In the genomic region with DNA sequence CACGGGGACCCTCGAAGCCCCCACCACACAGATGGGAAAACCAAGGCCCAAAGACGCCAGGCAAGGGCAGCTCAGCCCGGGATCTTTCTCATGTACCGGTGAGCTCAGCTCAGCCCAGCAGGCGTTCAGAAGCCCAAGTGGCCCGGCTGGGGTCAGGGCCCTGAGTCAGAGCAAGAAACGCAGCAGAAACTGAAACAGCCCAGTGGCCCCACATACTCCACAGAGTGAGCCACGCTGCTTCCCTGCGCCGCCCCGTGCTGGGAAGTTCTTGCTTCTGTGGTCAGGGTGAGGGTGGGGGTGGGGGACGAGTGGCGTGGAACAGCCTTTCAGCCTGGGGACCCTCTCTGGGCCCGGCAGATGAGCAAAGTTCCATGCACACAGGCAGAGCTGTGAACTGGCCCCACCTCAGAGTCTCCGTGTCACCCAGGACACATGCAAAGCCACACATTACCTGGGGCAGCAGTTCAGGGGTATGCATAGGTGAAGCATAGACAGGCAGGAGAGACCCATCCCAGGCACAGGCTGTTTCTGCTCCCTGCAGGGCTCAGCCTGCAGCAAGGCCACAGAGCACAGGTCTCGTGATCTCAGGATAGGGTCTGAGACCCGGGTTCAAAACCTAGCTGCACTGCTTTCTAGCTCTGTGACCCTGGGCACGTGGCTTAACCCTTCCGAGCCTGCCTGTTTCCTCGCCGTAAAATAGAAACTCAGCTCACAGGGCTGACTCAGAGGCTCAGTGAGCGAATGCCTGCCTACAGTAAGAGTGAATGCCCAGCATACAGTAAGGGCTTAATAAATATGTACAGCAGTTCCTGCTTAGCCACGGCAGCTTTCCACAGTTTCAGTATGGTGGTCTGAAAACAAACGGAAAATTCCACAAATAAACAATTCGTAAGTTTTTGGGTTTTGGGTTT, we compare ENCODE assay signal across 2 cellular contexts.
TF ChIP-seq lines count a peak whose summit lies in the region.

No MANE protein-coding gene starts in this region.

TF ChIP-seq in HEK293, 187 proteins besides CTCF, POLR2A, EP300 and RAD21 (continued from another document):
- TF ChIP-seq ATF2 (tag by site-specific recombination; IDR thresholded peaks at IDR 0.05; ENCODE audit: low read depth) = no peak
- no peak for TF ChIP-seq ZEB2 (tag by site-specific recombination; IDR thresholded peaks at IDR 0.05)

TF ChIP-seq in K562, 482 proteins besides CTCF, POLR2A, EP300 and RAD21 (continued from another document):
- TF ChIP-seq POLR2G (IDR thresholded peaks at IDR 0.05; ENCODE audit: low read depth, low read length) = peak; percentile 38
